ENCODE assay signal across 1 cellular context in genomic region chr2:162607915-162608314, GRCh38.
TF ChIP-seq lines count a peak whose summit lies in the region.

No MANE protein-coding gene starts in this region.

TF ChIP-seq in HepG2, 621 proteins besides CTCF, POLR2A, EP300 and RAD21 (continued from another document and continues in another):
- TF ChIP-seq ZNF260 (CRISPR knock-in tag; IDR thresholded peaks at IDR 0.05; ENCODE audit: borderline replicate concordance, low read depth), result no peak
- peak; percentile 96 for TF ChIP-seq SIX4 (CRISPR knock-in tag; IDR thresholded peaks at IDR 0.05)
- TF ChIP-seq AKAP8 (CRISPR knock-in tag; IDR thresholded peaks at IDR 0.05), result no peak
- peak; percentile 24; the same call in 1 of the 2 replicates for TF ChIP-seq HNF4G (IDR thresholded peaks at IDR 0.05; ENCODE audit: borderline replicate concordance, low read depth, low read length)
- no peak for TF ChIP-seq HNF4G (CRISPR knock-in tag; IDR thresholded peaks at IDR 0.05; ENCODE audit: borderline replicate concordance, low read depth)
- no peak for TF ChIP-seq ZNF282 (IDR thresholded peaks at IDR 0.05; ENCODE audit: partially characterized antibody)
- no peak for TF ChIP-seq GLI4 (CRISPR knock-in tag; IDR thresholded peaks at IDR 0.05; ENCODE audit: borderline replicate concordance)
- TF ChIP-seq JUNB (CRISPR knock-in tag; IDR thresholded peaks at IDR 0.05; ENCODE audit: borderline replicate concordance), result no peak
- TF ChIP-seq ZNF652 (CRISPR knock-in tag; IDR thresholded peaks at IDR 0.05; ENCODE audit: borderline replicate concordance, low read depth), result no peak
- no peak for TF ChIP-seq GFI1 (CRISPR knock-in tag; IDR thresholded peaks at IDR 0.05; ENCODE audit: borderline replicate concordance)
- TF ChIP-seq ARNTL (CRISPR knock-in tag; IDR thresholded peaks at IDR 0.05), result no peak
- no peak for TF ChIP-seq ZNF441 (CRISPR knock-in tag; IDR thresholded peaks at IDR 0.05; ENCODE audit: borderline replicate concordance)
- TF ChIP-seq ZSCAN31 (CRISPR knock-in tag; IDR thresholded peaks at IDR 0.05; ENCODE audit: low read depth), result no peak
- TF ChIP-seq ERF (CRISPR knock-in tag; IDR thresholded peaks at IDR 0.05), result 0 out of 2 replicates have a peak, but pooled peaks have one; percentile 44
- TF ChIP-seq IRF2 (CRISPR knock-in tag; IDR thresholded peaks at IDR 0.05), result 0 out of 2 replicates have a peak, but pooled peaks have one; percentile 56
- peak; percentile 48; the same call in 1 of the 2 replicates for TF ChIP-seq PPARG (CRISPR knock-in tag; conservative IDR thresholded peaks at IDR 0.05)
- no peak for TF ChIP-seq ZMAT5 (CRISPR knock-in tag; IDR thresholded peaks at IDR 0.05; ENCODE audit: borderline replicate concordance, low read depth)
- no peak for TF ChIP-seq ZNF687 (CRISPR knock-in tag; IDR thresholded peaks at IDR 0.05)
- TF ChIP-seq NFKBIZ (CRISPR knock-in tag; IDR thresholded peaks at IDR 0.05), result no peak
- TF ChIP-seq HMGXB3 (CRISPR knock-in tag; IDR thresholded peaks at IDR 0.05; ENCODE audit: borderline replicate concordance), result no peak
- TF ChIP-seq RFXANK (CRISPR knock-in tag; IDR thresholded peaks at IDR 0.05), result no peak
- TF ChIP-seq ZNF3 (CRISPR knock-in tag; IDR thresholded peaks at IDR 0.05), result no peak
- TF ChIP-seq TCF7L2 (IDR thresholded peaks at IDR 0.05; ENCODE audit: low read depth, low read length), result no peak
- TF ChIP-seq ZNF124 (CRISPR knock-in tag; IDR thresholded peaks at IDR 0.05), result no peak
- TF ChIP-seq THAP9 (CRISPR knock-in tag; IDR thresholded peaks at IDR 0.05; ENCODE audit: borderline replicate concordance), result no peak
- peak; percentile 58 for TF ChIP-seq ZNF24 (IDR thresholded peaks at IDR 0.05)
- no peak for TF ChIP-seq ZSCAN30 (CRISPR knock-in tag; IDR thresholded peaks at IDR 0.05)
- 0 out of 2 replicates have a peak, but pooled peaks have one; percentile 40 for TF ChIP-seq SMYD3 (CRISPR knock-in tag; IDR thresholded peaks at IDR 0.05)
- TF ChIP-seq BATF2 (CRISPR knock-in tag; IDR thresholded peaks at IDR 0.05), result no peak
- TF ChIP-seq ZFYVE20 (CRISPR knock-in tag; IDR thresholded peaks at IDR 0.05; ENCODE audit: borderline replicate concordance, low read depth), result no peak
- TF ChIP-seq ZNF839 (CRISPR knock-in tag; IDR thresholded peaks at IDR 0.05; ENCODE audit: borderline replicate concordance), result no peak
- no peak for TF ChIP-seq ISX (CRISPR knock-in tag; conservative IDR thresholded peaks at IDR 0.05)
- TF ChIP-seq ZNF143 (CRISPR knock-in tag; IDR thresholded peaks at IDR 0.05), result no peak
- TF ChIP-seq ELK4 (CRISPR knock-in tag; IDR thresholded peaks at IDR 0.05; ENCODE audit: borderline replicate concordance), result no peak
- TF ChIP-seq ZNF138 (CRISPR knock-in tag; IDR thresholded peaks at IDR 0.05; ENCODE audit: low read depth), result no peak
- TF ChIP-seq PHF21A (CRISPR knock-in tag; IDR thresholded peaks at IDR 0.05), result no peak
- no peak for TF ChIP-seq YY1 (IDR thresholded peaks at IDR 0.05; ENCODE audit: insufficient read depth, insufficient replicate concordance, low read depth, low read length)
- TF ChIP-seq ZNF782 (CRISPR knock-in tag; IDR thresholded peaks at IDR 0.05; ENCODE audit: borderline replicate concordance), result no peak
- TF ChIP-seq ATM (IDR thresholded peaks at IDR 0.05; ENCODE audit: borderline replicate concordance), result no peak
- no peak for TF ChIP-seq ZNF512B (CRISPR knock-in tag; IDR thresholded peaks at IDR 0.05; ENCODE audit: borderline replicate concordance)
- TF ChIP-seq YEATS4 (CRISPR knock-in tag; IDR thresholded peaks at IDR 0.05; ENCODE audit: borderline replicate concordance), result no peak
- TF ChIP-seq ZFP36L2 (CRISPR knock-in tag; IDR thresholded peaks at IDR 0.05), result no peak
- peak; percentile 96 for TF ChIP-seq GATAD2A (CRISPR knock-in tag; IDR thresholded peaks at IDR 0.05)
- no peak for TF ChIP-seq CHD4 (IDR thresholded peaks at IDR 0.05; ENCODE audit: borderline replicate concordance, low read length)
- TF ChIP-seq CEBPZ (IDR thresholded peaks at IDR 0.05; ENCODE audit: low read length), result no peak
- TF ChIP-seq PHF5A (CRISPR knock-in tag; IDR thresholded peaks at IDR 0.05; ENCODE audit: low read depth, unreplicated experiment), result no peak
